ENCODE assay signal across 19 cellular contexts in genomic region chr3:157754415-157754814, GRCh38.
DNase-seq lines count a peak whose midpoint lies in the region; ATAC-seq and TF ChIP-seq lines count a peak whose summit lies in the region.
"Had no signal": no experiment of that assay in that cellular context is flagged by ENCODE, and none has a peak within 500 bp of the region (broad histone marks: within the 10 kb centered on the region; RNA-seq: fewer than 3 reads in every experiment).

No MANE protein-coding gene starts in this region.

- ATAC-seq in SK-N-SH treated with all-trans-retinoic acid at 6 μM for 48 hours (peak; percentile 77; the same call in 2 of the 3 replicates), GM18498 (IDR thresholded peaks at IDR 0.05; ENCODE audit: unreplicated experiment) (no peak)
- ATAC-seq: esophagus mucosa; naive thymus-derived CD4-positive, alpha-beta T cell; pancreas had no signal

- peak; percentile 13 for DNase-seq in Ammon's horn (ENCODE audit: low spot score)
- DNase-seq in M059J (ENCODE audit: low read depth), result peak; percentile 30
- peak; percentile 42 for DNase-seq in left kidney (ENCODE audit: low read depth, low spot score)
- DNase-seq in DMS79 treated with DMSO at 0.1 percent for 48 hours (lab: John Stamatoyannopoulos, UW), result no peak
- DNase-seq in T-helper 2 cell, result no peak
- no peak for DNase-seq in NCI-H446 treated with DMSO at 0.1 percent for 48 hours (lab: John Stamatoyannopoulos, UW)
- DNase-seq: activated effector memory CD4-positive, alpha-beta T cell treated with Interleukin-2 at 50 U/mL for 16 hours; activated naive CD8-positive, alpha-beta T cell treated with anti-CD3 and anti-CD28 coated beads, Interleukin-2, amount 10 ng/mL, durations not matched to agents 7 days and 5 days; effector CD4-positive, alpha-beta T cell; GOT3; mesenchymal stem cell; naive thymus-derived CD4-positive, alpha-beta T cell; pancreas; right lobe of liver; tibial artery; WERI-Rb-1 had no signal

TF ChIP-seq in SK-N-SH treated with all-trans-retinoic acid at 6 μM for 48 hours, 23 proteins besides CTCF, POLR2A, EP300 and RAD21:
- TF ChIP-seq ZC3H10 (CRISPR knock-in tag; IDR thresholded peaks at IDR 0.05) (no peak), TCF4 (CRISPR knock-in tag; IDR thresholded peaks at IDR 0.05; ENCODE audit: borderline replicate concordance) (peak; percentile 13; the same call in 1 of the 2 replicates), ZFP3 (CRISPR knock-in tag; IDR thresholded peaks at IDR 0.05) (no peak)

Comparison
In these comparisons a context has a peak if more than half of its experiments do, and no peak if none do; other contexts are left out.
1. DNase-seq: peak in Ammon's horn (single experiment), M059J (single experiment) and left kidney (single experiment); none in DMS79 treated with DMSO at 0.1 percent for 48 hours (single experiment), T-helper 2 cell (0 of 5) and NCI-H446 treated with DMSO at 0.1 percent for 48 hours (single experiment).